Comparison of ENCODE assay signal across 23 cellular contexts in the genomic region with DNA sequence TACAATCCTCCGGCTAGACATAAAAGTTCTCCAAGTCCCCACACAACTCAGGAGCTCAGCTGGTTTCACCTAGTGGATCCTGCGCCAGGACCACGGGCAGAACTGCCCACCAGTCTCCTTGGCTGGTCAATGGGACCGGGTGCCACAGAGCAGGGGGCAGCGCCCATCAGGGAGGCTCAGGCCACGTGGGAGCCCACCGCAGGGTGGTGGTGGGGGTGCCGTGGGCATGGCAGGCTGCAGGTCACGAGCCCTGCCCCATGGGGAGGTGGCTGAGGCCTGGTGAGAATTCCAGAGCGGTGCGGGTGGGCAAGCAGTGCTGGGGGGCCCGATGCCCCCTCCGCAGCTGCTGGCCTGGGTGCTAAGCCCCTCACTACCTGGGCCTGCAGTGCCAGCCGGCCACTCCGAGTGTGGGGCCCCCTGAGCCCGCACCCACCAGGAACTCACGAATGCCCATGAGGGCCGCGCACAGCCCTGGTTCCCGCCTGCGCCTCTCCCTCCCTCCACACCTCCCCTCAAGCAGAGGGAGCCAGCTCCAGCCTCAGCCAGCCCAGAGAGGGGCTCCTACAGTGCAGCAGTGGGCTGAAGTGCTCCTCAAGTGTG.
DNase-seq lines count a peak whose midpoint lies in the region; ATAC-seq and TF ChIP-seq lines count a peak whose summit lies in the region.
"Had no signal": no experiment of that assay in that cellular context is flagged by ENCODE, and none has a peak within 500 bp of the region (broad histone marks: within the 10 kb centered on the region; RNA-seq: fewer than 3 reads in every experiment).

No MANE protein-coding gene starts in this region.

- H4K8ac ChIP-seq in mesenchymal stem cell (ENCODE audit: low read length), result no peak overlapping the region

- H2AK5ac ChIP-seq in mesenchymal stem cell (ENCODE audit: low read length, severe bottlenecking), result no peak overlapping the region

- peak overlapping the region; percentile 4 for H2AFZ ChIP-seq in mesenchymal stem cell (ENCODE audit: low read depth, low read length)
- H2AFZ ChIP-seq: GM23338 had no signal

- H3K4ac ChIP-seq in mesenchymal stem cell (ENCODE audit: low read depth in 1 of 2, low read length in 2 of 2), result no peak overlapping the region

- H3K27ac ChIP-seq in mesenchymal stem cell (ENCODE audit: low read length, poor library complexity, severe bottlenecking) (no peak overlapping the region), upper lobe of right lung (no peak overlapping the region)
- H3K27ac ChIP-seq: 22Rv1, BLaER1, C4-2B had no signal

- H2BK120ac ChIP-seq in mesenchymal stem cell (ENCODE audit: low read depth, low read length), result no peak overlapping the region

- H2BK12ac ChIP-seq in mesenchymal stem cell (ENCODE audit: low read length in 2 of 2), result no peak overlapping the region

- no peak overlapping the region for H3K9ac ChIP-seq in mesenchymal stem cell (ENCODE audit: low read length)
- H3K9ac ChIP-seq: BLaER1 had no signal

- no peak overlapping the region for H3K4me3 Mint-ChIP-seq in stimulated activated memory B cell treated with anti-CD40 and anti-IgM and Interleukin-4, amounts not matched to agents 10 μg/mL and 1 μg/mL and 100 μg/mL, for 72 hours
- H3K4me3 Mint-ChIP-seq: B cell; CD4-positive, CD25-positive, alpha-beta regulatory T cell; CD8-positive, alpha-beta T cell; GM23338; H9 had no signal

- H3K79me1 ChIP-seq in mesenchymal stem cell (replicated peaks; ENCODE audit: low read length, poor library complexity, severe bottlenecking), result no peaks in the 10 kb centered on the region

- no peak overlapping the region for H3K18ac ChIP-seq in mesenchymal stem cell (ENCODE audit: low read depth in 1 of 2, low read length in 2 of 2)

- TF ChIP-seq CTCF in upper lobe of right lung (IDR thresholded peaks at IDR 0.05) (no peak), GM13977 (IDR thresholded peaks at IDR 0.05; ENCODE audit: extremely low read depth, insufficient read depth, missing control alignments) (no peak)

- no peak overlapping the region for H2BK5ac ChIP-seq in mesenchymal stem cell (ENCODE audit: low read depth, low read length, poor library complexity, severe bottlenecking)

- H3K4me2 ChIP-seq in mesenchymal stem cell (ENCODE audit: low read length, poor library complexity, severe bottlenecking), result no peak overlapping the region
- H3K4me2 ChIP-seq: BLaER1, GM23338 had no signal

- WGBS in mesenchymal stem cell, result 82% methylated on average over 16 of the region's 21 CpGs

- no peak overlapping the region for H3K23ac ChIP-seq in mesenchymal stem cell (ENCODE audit: low read length in 2 of 2)

- no peak overlapping the region for H3K14ac ChIP-seq in mesenchymal stem cell (ENCODE audit: low read length in 2 of 2)

- H3K4me3 ChIP-seq in mesenchymal stem cell (ENCODE audit: insufficient read depth in 1 of 2, low read depth in 1 of 2, low read length in 2 of 2) (no peak overlapping the region), upper lobe of right lung (no peak overlapping the region)
- H3K4me3 ChIP-seq: BLaER1, GM12878, GM23338 had no signal

- ATAC-seq in stimulated activated memory B cell treated with anti-CD40 and anti-IgM and Interleukin-4, amounts not matched to agents 10 μg/mL and 1 μg/mL and 100 μg/mL, for 72 hours, result peak; percentile 41
- ATAC-seq in upper lobe of right lung, result peak; percentile 35
- ATAC-seq: CD8-positive, alpha-beta T cell; GM12878; GM23338; HCT116 had no signal

- DNase-seq in activated gamma-delta T cell (lab: John Stamatoyannopoulos, UW) (peak; percentile 8), activated gamma-delta T cell treated with Interleukin-2 at 50 U/mL for 16 hours (no peak), mesenchymal stem cell (no peak), upper lobe of right lung (no peak), midbrain (lab: John Stamatoyannopoulos, UW) (no peak), retina (no peak), GM13977 (ENCODE audit: low spot score) (no peak)
- DNase-seq: Caco-2; CD4-positive, CD25-positive, alpha-beta regulatory T cell; CD8-positive, alpha-beta T cell; DMS153; DMS79; EL; GDM1; H9 had no signal

- H3K27ac Mint-ChIP-seq in stimulated activated memory B cell treated with anti-CD40 and anti-IgM and Interleukin-4, amounts not matched to agents 10 μg/mL and 1 μg/mL and 100 μg/mL, for 72 hours, result no peak overlapping the region
- H3K27ac Mint-ChIP-seq: B cell; CD4-positive, CD25-positive, alpha-beta regulatory T cell; CD8-positive, alpha-beta T cell; GM23338; H9 had no signal

- no peaks in the 10 kb centered on the region for H3K36me3 Mint-ChIP-seq in stimulated activated memory B cell treated with anti-CD40 and anti-IgM and Interleukin-4, amounts not matched to agents 10 μg/mL and 1 μg/mL and 100 μg/mL, for 72 hours
- H3K36me3 Mint-ChIP-seq: CD4-positive, CD25-positive, alpha-beta regulatory T cell; CD8-positive, alpha-beta T cell had no signal

- in situ Hi-C loops in GM13977 (cut with MboI; ENCODE audit: low pct_unique_long_range_greater_than_20kb, low sequenced_read_pairs, unreplicated experiment), result no loop called here

- H3K4me1 ChIP-seq in mesenchymal stem cell (ENCODE audit: control insufficient read depth, insufficient read depth, low read depth, low read length), result no peaks in the 10 kb centered on the region
- H3K4me1 ChIP-seq in upper lobe of right lung, result no peaks in the 10 kb centered on the region
- H3K4me1 ChIP-seq: BLaER1 had no signal

- H3K4me1 Mint-ChIP-seq in stimulated activated memory B cell treated with anti-CD40 and anti-IgM and Interleukin-4, amounts not matched to agents 10 μg/mL and 1 μg/mL and 100 μg/mL, for 72 hours, result no peaks in the 10 kb centered on the region
- H3K4me1 Mint-ChIP-seq: B cell; CD4-positive, CD25-positive, alpha-beta regulatory T cell; GM23338; H9 had no signal

- H3K36me3 ChIP-seq in mesenchymal stem cell (ENCODE audit: control insufficient read depth in 1 of 2, insufficient read depth in 2 of 2, low read depth in 1 of 2, low read length in 2 of 2), result no peaks in the 10 kb centered on the region
- no peaks in the 10 kb centered on the region for H3K36me3 ChIP-seq in upper lobe of right lung
- H3K36me3 ChIP-seq: BLaER1 had no signal

- H3K27me3 ChIP-seq in mesenchymal stem cell (ENCODE audit: control insufficient read depth in 1 of 2, insufficient read depth in 1 of 2, low read length in 2 of 2) (no peaks in the 10 kb centered on the region), upper lobe of right lung (no peaks in the 10 kb centered on the region)
- H3K27me3 ChIP-seq: BLaER1 had no signal

- intact Hi-C loops in upper lobe of right lung (cut with DNase I), result no loop called here

- H3K9me3 Mint-ChIP-seq in stimulated activated memory B cell treated with anti-CD40 and anti-IgM and Interleukin-4, amounts not matched to agents 10 μg/mL and 1 μg/mL and 100 μg/mL, for 72 hours, result peaks cover 2% of the 10 kb centered on the region

- no peaks in the 10 kb centered on the region for H3K27me3 Mint-ChIP-seq in stimulated activated memory B cell treated with anti-CD40 and anti-IgM and Interleukin-4, amounts not matched to agents 10 μg/mL and 1 μg/mL and 100 μg/mL, for 72 hours
- H3K27me3 Mint-ChIP-seq: B cell; CD4-positive, CD25-positive, alpha-beta regulatory T cell had no signal

- no peak overlapping the region for H2BK15ac ChIP-seq in mesenchymal stem cell (ENCODE audit: low read depth, poor library complexity, severe bottlenecking)

- no peak overlapping the region for H4K91ac ChIP-seq in mesenchymal stem cell (ENCODE audit: low read length)

- H3K9me3 ChIP-seq in mesenchymal stem cell (ENCODE audit: control insufficient read depth, low read length), result no peaks in the 10 kb centered on the region
- no peaks in the 10 kb centered on the region for H3K9me3 ChIP-seq in upper lobe of right lung
